13 cellular contexts compared by ENCODE assay signal in genomic region chr4:117138732-117139131, GRCh38. TPM values are rescaled to one million over a fixed set of nuclear protein-coding genes. Genes with fewer than 3 reads are reported as not detected.
"Had no signal": no experiment of that assay in that cellular context is flagged by ENCODE, and none has a peak within 500 bp of the region (broad histone marks: within the 10 kb centered on the region; RNA-seq: fewer than 3 reads in every experiment).

No MANE protein-coding gene starts in this region.

RNA-seq across cellular contexts. Expression of gene TRAM1L1, which starts 53.4 kb away (rescaled TPM):
- total RNA-seq: activated B cell treated with CpG ODN at 0.5 μM for 24 hours; activated CD4-positive, alpha-beta memory T cell treated with anti-CD3 and anti-CD28 coated beads for 36 hours; activated CD4-positive, alpha-beta memory T cell treated with anti-CD3 and anti-CD28 coated beads, Interleukin-2, amount 10 ng/mL, durations not matched to agents 7 days and 5 days; activated CD4-positive, alpha-beta T cell treated with anti-CD3 and anti-CD28 coated beads for 36 hours; activated CD4-positive, alpha-beta T cell treated with anti-CD3 and anti-CD28 coated beads, Interleukin-2, amount 10 ng/mL, durations not matched to agents 24 days and 14 days; activated CD4-positive, alpha-beta T cell treated with anti-CD3 and anti-CD28 coated beads, Interleukin-2, amount 10 ng/mL, durations not matched to agents 7 days and 5 days; activated CD8-positive, alpha-beta memory T cell treated with anti-CD3 and anti-CD28 coated beads for 36 hours; activated CD8-positive, alpha-beta memory T cell treated with anti-CD3 and anti-CD28 coated beads, Interleukin-2, amount 10 ng/mL, durations not matched to agents 7 days and 5 days; activated CD8-positive, alpha-beta T cell treated with anti-CD3 and anti-CD28 coated beads for 36 hours; activated CD8-positive, alpha-beta T cell treated with anti-CD3 and anti-CD28 coated beads, Interleukin-2, amount 10 ng/mL, durations not matched to agents 7 days and 5 days; T-helper 1 cell treated with Interleukin-12 subunit alpha and Interleukin-12 subunit beta and Interleukin-4 antibody, amounts not matched to agents 30 ng/mL and 1 ng/mL, for 36 hours; T-helper 17 cell; T-helper 2 cell treated with Interferon-gamma antibody and Interleukin-4, amounts not matched to agents 100 ng/mL and 5 ng/mL, for 36 hours had no signal
